In genomic region chr1:173824315-173825081, GRCh38 we compare ENCODE assay signal across 1 cellular context.
TF ChIP-seq lines count a peak whose summit lies in the region.

CENPL (minus strand) TSS chr1:173824883; CDS start chr1:173811299, 13,584 bp downstream.
DARS2 (plus strand) TSS chr1:173824673; CDS start chr1:173825230, 557 bp downstream.

TF ChIP-seq in WTC11, 78 proteins besides CTCF, POLR2A, EP300 and RAD21 (continued from another document and continues in another):
- TF ChIP-seq AFF4 (CRISPR knock-in tag; IDR thresholded peaks at IDR 0.05; ENCODE audit: borderline replicate concordance) = no peak
- TF ChIP-seq NR2C2 (CRISPR knock-in tag; IDR thresholded peaks at IDR 0.05) = no peak
- peak; percentile 62 for TF ChIP-seq SP1 (CRISPR knock-in tag; conservative IDR thresholded peaks at IDR 0.05)
- TF ChIP-seq STAT6 (CRISPR knock-in tag; conservative IDR thresholded peaks at IDR 0.05; ENCODE audit: low read depth) = no peak
- TF ChIP-seq EMX1 (CRISPR knock-in tag; IDR thresholded peaks at IDR 0.05) = no peak
- TF ChIP-seq NFATC4 (CRISPR knock-in tag; IDR thresholded peaks at IDR 0.05) = no peak
- TF ChIP-seq ZNF512 (CRISPR knock-in tag; IDR thresholded peaks at IDR 0.05; ENCODE audit: borderline replicate concordance) = no peak
- TF ChIP-seq ZNF263 (CRISPR knock-in tag; IDR thresholded peaks at IDR 0.05; ENCODE audit: low read depth) = no peak
- TF ChIP-seq ZNF138 (CRISPR knock-in tag; conservative IDR thresholded peaks at IDR 0.05) = no peak
- TF ChIP-seq KAT7 (CRISPR knock-in tag; IDR thresholded peaks at IDR 0.05; ENCODE audit: borderline replicate concordance) = 0 out of 2 replicates have a peak, but pooled peaks have one; percentile 47
- TF ChIP-seq ERG (CRISPR knock-in tag; IDR thresholded peaks at IDR 0.05) = no peak
- no peak for TF ChIP-seq ATF1 (CRISPR knock-in tag; IDR thresholded peaks at IDR 0.05)
- peak; percentile 52; the same call in 1 of the 2 replicates for TF ChIP-seq TEAD1 (CRISPR knock-in tag; IDR thresholded peaks at IDR 0.05)
- TF ChIP-seq SMAD3 (CRISPR knock-in tag; IDR thresholded peaks at IDR 0.05; ENCODE audit: borderline replicate concordance) = peak; percentile 46; the same call in 1 of the 2 replicates
- no peak for TF ChIP-seq NR1H2 (CRISPR knock-in tag; IDR thresholded peaks at IDR 0.05)
- TF ChIP-seq ELF4 (CRISPR knock-in tag; IDR thresholded peaks at IDR 0.05; ENCODE audit: low read depth) = no peak
- no peak for TF ChIP-seq PRRX2 (CRISPR knock-in tag; IDR thresholded peaks at IDR 0.05)
- no peak for TF ChIP-seq CDX4 (CRISPR knock-in tag; IDR thresholded peaks at IDR 0.05; ENCODE audit: borderline replicate concordance)
- no peak for TF ChIP-seq ZNF671 (CRISPR knock-in tag; IDR thresholded peaks at IDR 0.05)
- no peak for TF ChIP-seq ZNF425 (CRISPR knock-in tag; conservative IDR thresholded peaks at IDR 0.05)
- TF ChIP-seq ATF6 (CRISPR knock-in tag; IDR thresholded peaks at IDR 0.05) = no peak
- peak; percentile 72 for TF ChIP-seq MAX (CRISPR knock-in tag; IDR thresholded peaks at IDR 0.05)
- TF ChIP-seq HMGXB4 (CRISPR knock-in tag; IDR thresholded peaks at IDR 0.05) = no peak
- TF ChIP-seq ZMAT4 (CRISPR knock-in tag; IDR thresholded peaks at IDR 0.05) = no peak
- peak; percentile 50; the same call in 1 of the 2 replicates for TF ChIP-seq E2F5 (CRISPR knock-in tag; IDR thresholded peaks at IDR 0.05)
- peak; percentile 63; the same call in 1 of the 2 replicates for TF ChIP-seq E2F4 (CRISPR knock-in tag; IDR thresholded peaks at IDR 0.05; ENCODE audit: borderline replicate concordance, low read depth)
- TF ChIP-seq USF2 (CRISPR knock-in tag; IDR thresholded peaks at IDR 0.05) = peak; percentile 43; the same call in 1 of the 2 replicates
- no peak for TF ChIP-seq SMAD4 (CRISPR knock-in tag; IDR thresholded peaks at IDR 0.05)
- no peak for TF ChIP-seq ZSCAN18 (CRISPR knock-in tag; IDR thresholded peaks at IDR 0.05)
